In the genomic region with DNA sequence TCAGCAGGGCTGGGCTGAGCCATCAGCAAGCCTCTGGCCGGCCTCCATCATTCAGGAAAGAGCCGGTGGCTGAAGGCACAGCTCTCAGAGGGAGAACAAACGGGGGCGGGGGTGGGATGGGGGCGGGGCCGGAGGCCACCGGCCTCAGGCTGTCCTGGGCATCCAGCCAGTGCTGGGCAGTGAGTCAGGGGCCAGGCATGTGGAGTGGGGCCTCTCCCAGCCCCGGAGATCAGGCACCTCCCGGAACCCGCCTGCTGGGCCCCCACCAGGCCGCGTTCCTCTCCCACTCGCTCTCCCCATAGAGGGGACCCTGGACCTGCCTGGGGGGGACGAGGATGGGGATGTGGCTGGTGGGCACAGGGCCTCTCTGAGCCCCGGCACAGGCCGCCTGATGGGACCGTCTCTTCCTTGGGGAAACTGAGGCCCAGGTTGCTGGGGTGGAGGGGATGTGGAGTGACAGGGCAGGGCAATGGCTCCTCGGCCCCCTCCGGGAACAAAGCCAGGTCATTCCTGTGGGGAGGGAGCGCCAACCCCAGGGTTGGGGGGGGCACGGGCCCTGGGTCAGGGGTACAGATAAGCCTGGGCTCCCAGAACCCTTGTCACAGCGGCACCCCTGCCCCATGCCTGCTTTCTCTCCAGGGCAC, we compare ENCODE assay signal across 8 cellular contexts. TPM values are rescaled to one million over a fixed set of nuclear protein-coding genes. Genes with fewer than 3 reads are reported as not detected.
A peak's percentile ranks its signal among the peaks of the same experiment; 100 is the strongest.
DNase-seq lines count a peak whose midpoint lies in the region; ATAC-seq, FAIRE-seq and TF ChIP-seq lines count a peak whose summit lies in the region.

No MANE protein-coding gene starts in this region.

- no peak overlapping the region for H2AFZ ChIP-seq in Loucy (ENCODE audit: low read length)

- TF ChIP-seq EP300 in stomach (IDR thresholded peaks at IDR 0.05), result no peak

- no peaks in the 10 kb centered on the region for H3K9me2 ChIP-seq in Loucy (replicated peaks; ENCODE audit: low read depth, low read length)

- WGBS in stomach, 5 donors, result 0 to 11% (median 8%) methylated on average over 2 to 22 of the region's 22 CpGs

- H3K4me1 ChIP-seq in Loucy (ENCODE audit: insufficient read depth, low read length, poor library complexity, severe bottlenecking) (peaks cover 11% of the 10 kb centered on the region), kidney (ENCODE audit: control insufficient read depth in 1 of 2, insufficient read depth in 1 of 2, low read depth in 1 of 2, low read length in 2 of 2) (peaks cover 28 to 36% of the 10 kb centered on the region in 2 donors), stomach (peaks cover 57 to 66% (median 62%) of the 10 kb centered on the region in 4 donors)

- no peaks in the 10 kb centered on the region for H3K27me3 ChIP-seq in Loucy (ENCODE audit: insufficient read depth, low read length, poor library complexity, severe bottlenecking)
- no peaks in the 10 kb centered on the region for H3K27me3 ChIP-seq in stomach

- TF ChIP-seq CTCF in Loucy (conservative IDR thresholded peaks at IDR 0.05; ENCODE audit: low read length) (no peak), cardiac fibroblast (IDR thresholded peaks at IDR 0.05; ENCODE audit: low read depth, low read length) (peak; percentile 2), kidney (IDR thresholded peaks at IDR 0.05; ENCODE audit: borderline replicate concordance, extremely low read depth, insufficient read depth) (no peak), stomach (IDR thresholded peaks at IDR 0.05) (no peak)

- peak overlapping the region; percentile 23 for H3K4me2 ChIP-seq in Loucy (ENCODE audit: low read depth, low read length, poor library complexity, severe bottlenecking)

- no peak for TF ChIP-seq POLR2A in stomach (IDR thresholded peaks at IDR 0.05)

- ATAC-seq in HG03565 (IDR thresholded peaks at IDR 0.05; ENCODE audit: unreplicated experiment), result no peak

- no peaks in the 10 kb centered on the region for H3F3A ChIP-seq in Loucy (ENCODE audit: low read depth)

- intact Hi-C loops in kidney (cut with DNase I), result no loop called here
- intact Hi-C loops in stomach (cut with DNase I; ENCODE audit: low total_unique reads), result no loop called here

- H3K36me3 ChIP-seq in Loucy (ENCODE audit: insufficient read depth, low read length) (peaks cover 18% of the 10 kb centered on the region; the same call in 1 of the 2 replicates), kidney (ENCODE audit: control insufficient read depth in 1 of 2, insufficient read depth in 2 of 2, low read length in 2 of 2) (no peaks in the 10 kb centered on the region), stomach (no peaks in the 10 kb centered on the region)

- H3K9me3 ChIP-seq in Loucy (ENCODE audit: insufficient read depth, low read depth, low read length) (no peaks in the 10 kb centered on the region), kidney (ENCODE audit: control insufficient read depth in 1 of 2, low read length in 2 of 2) (no peaks in the 10 kb centered on the region), stomach (no peaks in the 10 kb centered on the region)

- H4K20me1 ChIP-seq in Loucy (ENCODE audit: insufficient read depth, low read length, poor library complexity, severe bottlenecking), result no peaks in the 10 kb centered on the region

- H3K79me2 ChIP-seq in Loucy (ENCODE audit: insufficient read depth, low read length), result no peaks in the 10 kb centered on the region

- H3K9ac ChIP-seq in Loucy (ENCODE audit: low read depth, low read length, poor library complexity, severe bottlenecking) (peak overlapping the region; percentile 26), kidney (ENCODE audit: low read length in 2 of 2) (peak overlapping the region; percentile 65 to 81)

- DNase-seq in AG20443 (ENCODE audit: low spot score), result peak; percentile 95
- peak; percentile 96 to 98 for DNase-seq in cardiac fibroblast (ENCODE audit: low read depth in 2 of 2)
- DNase-seq in kidney, result peak; percentile 98
- DNase-seq in stomach, result peak; percentile 95
- no peak for DNase-seq in stimulated activated naive CD4-positive, alpha-beta T cell (lab: John Stamatoyannopoulos, UW)
- DNase-seq in NCI-H1417 treated with DMSO at 0.1 percent for 48 hours (lab: John Stamatoyannopoulos, UW), result no peak

- no peak for FAIRE-seq in kidney (lab: Jason Lieb, UNC)

- peak overlapping the region; percentile 22 for H3K4me3 ChIP-seq in Loucy (ENCODE audit: low read length, poor library complexity, severe bottlenecking)
- peak overlapping the region in 1 of 2 donors; percentile 30 for H3K4me3 ChIP-seq in cardiac fibroblast (replicated peaks in 1 of 2; ENCODE audit: low read depth in 2 of 2, low read length in 2 of 2)
- H3K4me3 ChIP-seq in kidney (ENCODE audit: low read length in 2 of 2), result peak overlapping the region; percentile 24 to 35
- H3K4me3 ChIP-seq in stomach, result peak overlapping the region in 2 of 4 donors; percentile 20 to 23

- H3K27ac ChIP-seq in kidney (ENCODE audit: low read depth in 2 of 2, low read length in 2 of 2) (peak overlapping the region; percentile 99 to 100), stomach (peak overlapping the region; percentile 86 to 96 (median 93))

RNA-seq across cellular contexts. Expression of a gene that starts 12.9 kb away (rescaled TPM):
- total RNA-seq in kidney (1.7 TPM), stomach (10 to 100 TPM in 3 of 5 donors, not detected in 2; 11.9 to 20.4 (median 18.7) TPM)
- polyA plus RNA-seq in kidney (ENCODE audit: insufficient read depth, low read depth, low replicate concordance) (0.65 TPM), stomach (1 to 10 TPM; 3.7 to 6.5 (median 5.0) TPM)

RNA-seq across cellular contexts. Expression of a gene that starts 53.4 kb away (rescaled TPM):
- total RNA-seq in kidney (42.4 TPM), stomach (100 to 1,000 TPM in 4 of 5 donors, 10 to 100 TPM in 1; 45.5 to 626 (median 149) TPM)
- polyA plus RNA-seq in kidney (ENCODE audit: insufficient read depth, low read depth, low replicate concordance) (17.6 TPM), stomach (10 to 100 TPM; 23.2 to 36.4 (median 27.6) TPM)

RNA-seq across cellular contexts. Expression of a gene that starts 54.7 kb away (rescaled TPM):
- total RNA-seq in kidney (119 TPM), stomach (100 to 1,000 TPM; 120 to 415 (median 251) TPM)
- polyA plus RNA-seq in kidney (ENCODE audit: insufficient read depth, low read depth, low replicate concordance) (37.5 TPM), stomach (100 to 1,000 TPM in 2 of 3 donors, 10 to 100 TPM in 1; 82.4 to 158 (median 144) TPM)

Comparison
In these comparisons a context has a peak if more than half of its experiments do, and no peak if none do; other contexts are left out.
1. DNase-seq: peak in AG20443 (single experiment), cardiac fibroblast (2 of 2), kidney (single experiment) and stomach (single experiment); none in stimulated activated naive CD4-positive, alpha-beta T cell (0 of 6) and NCI-H1417 treated with DMSO at 0.1 percent for 48 hours (single experiment).